8 cellular contexts compared by ENCODE assay signal in the genomic region with DNA sequence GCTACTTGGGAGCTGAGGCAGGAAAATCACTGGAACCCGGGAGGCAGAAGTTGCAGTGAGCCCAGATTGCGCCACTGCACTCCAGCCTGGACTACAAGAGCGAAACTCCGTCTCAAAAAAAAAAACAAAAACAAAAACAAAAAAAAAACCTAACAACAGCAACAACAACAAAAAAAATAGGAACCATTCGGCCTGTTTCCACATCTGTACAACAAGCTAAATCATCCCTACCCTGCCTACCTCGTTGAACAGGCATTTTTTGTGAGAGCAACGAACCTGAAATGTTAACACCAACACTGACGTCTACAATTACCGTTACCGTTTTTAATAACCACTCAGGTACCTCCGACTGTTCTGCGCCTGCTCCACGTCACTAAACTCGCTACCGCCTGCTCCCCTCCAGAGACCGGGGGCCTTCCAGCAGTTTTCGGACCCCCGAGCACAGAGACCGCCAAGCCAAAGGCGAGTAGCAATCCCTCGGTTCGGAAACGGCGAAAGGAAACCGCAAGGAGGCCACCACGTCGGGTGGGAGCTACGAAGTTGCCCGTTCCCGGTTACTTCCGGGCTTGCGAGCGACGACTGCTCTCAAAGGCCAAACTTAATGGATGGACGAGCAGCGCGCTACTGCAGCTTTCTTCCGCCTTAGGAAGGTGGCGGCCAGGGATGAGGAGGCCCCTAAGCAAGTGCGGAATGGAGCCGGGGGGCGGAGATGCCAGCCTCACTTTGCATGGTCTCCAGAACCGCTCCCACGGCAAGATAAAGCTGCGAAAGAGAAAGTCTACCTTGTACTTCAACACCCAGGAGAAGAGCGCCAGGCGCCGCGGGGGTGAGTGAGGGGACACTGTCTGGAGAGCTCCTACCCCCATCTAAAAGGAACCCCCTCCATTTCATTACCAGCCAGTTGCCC. TPM values are rescaled to one million over a fixed set of nuclear protein-coding genes. Genes with fewer than 3 reads are reported as not detected.
A peak's percentile ranks its signal among the peaks of the same experiment; 100 is the strongest.
DNase-seq lines count a peak whose midpoint lies in the region; ATAC-seq, FAIRE-seq and TF ChIP-seq lines count a peak whose summit lies in the region.

PIGB (plus strand) TSS at position 635 of the 907 bp plus-strand sequence; CDS start at position 664, 29 bp downstream.
A gene with protein sequence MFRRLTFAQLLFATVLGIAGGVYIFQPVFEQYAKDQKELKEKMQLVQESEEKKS (minus strand): TSS at position 536 of the 907 bp plus-strand sequence. CDS start 1,331 bp downstream, outside the sequence.

- WGBS in pancreas, 2 donors, result 0 to 1% methylated on average over 49 of the region's 49 CpGs
- 1% methylated on average over 29 to 49 of the region's 49 CpGs for WGBS in thyroid gland, 2 donors

- H3K4me3 Mint-ChIP-seq in activated naive CD8-positive, alpha-beta T cell, result peak within 1 kb of the TSS; percentile 98

- peak within 1 kb of the TSS; percentile 43 to 78 (median 61) for H3K4me3 ChIP-seq in pancreas
- H3K4me3 ChIP-seq in thyroid gland (replicated peaks in 1 of 3), result peak within 1 kb of the TSS; percentile 45 to 99 (median 58)

- no peak for FAIRE-seq in pancreas (lab: Jason Lieb, UNC)

- H3K36me3 ChIP-seq in pancreas (no peaks in the 10 kb centered on the region), thyroid gland (no peaks in the 10 kb centered on the region)

- TF ChIP-seq POLR2A in thyroid gland (IDR thresholded peaks at IDR 0.05), result peak in 1 of 2 donors; percentile 73

- ATAC-seq in HG02610 (IDR thresholded peaks at IDR 0.05; ENCODE audit: unreplicated experiment), result peak; percentile 93
- ATAC-seq in Right ventricle myocardium inferior, result peak; percentile 97
- ATAC-seq in pancreas, result peak; percentile 98 to 99 (median 99)

- intact Hi-C loops in Right ventricle myocardium inferior (cut with DNase I) (loop anchor here (5.0 kb wide), 1 partner anchor 88 kb away; the partner anchor contains the start of genes CCPG1 and PIERCE2), pancreas (cut with DNase I) (no loop called here), thyroid gland (cut with DNase I) (no loop called here)

- H3K27ac ChIP-seq in pancreas (peak within 1 kb of the TSS; percentile 66 to 89 (median 78)), thyroid gland (peak within 1 kb of the TSS; percentile 89 to 97 (median 96))

- DNase-seq in GM10266 (ENCODE audit: extremely low spot score) (peak; percentile 78), NCI-H1092 (lab: John Stamatoyannopoulos, UW) (peak; percentile 41), SKM-1 (lab: John Stamatoyannopoulos, UW; ENCODE audit: unreplicated experiment) (peak; percentile 79), Right ventricle myocardium inferior (ENCODE audit: missing footprints) (peak; percentile 92), pancreas (peak; percentile 76 to 93 (median 84)), thyroid gland (peak; percentile 87 to 89)

- no peak for TF ChIP-seq CTCF in GM10266 (IDR thresholded peaks at IDR 0.05; ENCODE audit: control insufficient read depth, insufficient read depth, low read depth, missing control alignments)
- no peak for TF ChIP-seq CTCF in pancreas (IDR thresholded peaks at IDR 0.05)
- peak in 2 of 6 experiments; percentile 19 to 38 for TF ChIP-seq CTCF in thyroid gland (IDR thresholded peaks at IDR 0.05)

- H3K9me3 Mint-ChIP-seq in activated naive CD8-positive, alpha-beta T cell (ENCODE audit: low read depth), result no peaks in the 10 kb centered on the region

- H3K4me1 Mint-ChIP-seq in activated naive CD8-positive, alpha-beta T cell (ENCODE audit: low read depth), result peaks cover 64% of the 10 kb centered on the region

- peak within 1 kb of the TSS; percentile 99 for H3K27ac Mint-ChIP-seq in activated naive CD8-positive, alpha-beta T cell

- no peaks in the 10 kb centered on the region for H3K27me3 Mint-ChIP-seq in activated naive CD8-positive, alpha-beta T cell

- H3K36me3 Mint-ChIP-seq in activated naive CD8-positive, alpha-beta T cell, result peaks cover 5% of the 10 kb centered on the region

- H3K4me1 ChIP-seq in pancreas (peaks cover 0 to 25% (median 15%) of the 10 kb centered on the region in 3 donors), thyroid gland (peaks cover 23 to 26% of the 10 kb centered on the region in 2 donors)

- H3K27me3 ChIP-seq in pancreas (no peaks in the 10 kb centered on the region), thyroid gland (no peaks in the 10 kb centered on the region)

- H3K9me3 ChIP-seq in pancreas (no peaks in the 10 kb centered on the region), thyroid gland (no peaks in the 10 kb centered on the region)

RNA-seq across cellular contexts. Expression of gene PIGB, which starts in this region (rescaled TPM):
- total RNA-seq in Right ventricle myocardium inferior (3.2 TPM), pancreas (1 to 10 TPM; 3.4 to 6.1 (median 5.0) TPM), thyroid gland (10 to 100 TPM; 12.9 to 29.4 (median 24.1) TPM)
- 10 to 100 TPM in 1 of 2 donors, 1 to 10 TPM in 1; 8.5 to 13.1 TPM for polyA plus RNA-seq in pancreas

RNA-seq across cellular contexts. Expression of the second gene that starts in this region (rescaled TPM):
- total RNA-seq in Right ventricle myocardium inferior (7.0 TPM), pancreas (1 to 10 TPM; 3.3 to 8.0 (median 4.8) TPM), thyroid gland (10 to 100 TPM; 16.9 to 32.3 (median 21.6) TPM)
- 10 to 100 TPM; 12.1 to 14.5 TPM for polyA plus RNA-seq in pancreas

Comparison
In these comparisons a context has a peak if more than half of its experiments do, and no peak if none do; other contexts are left out.
1. Peak in every context shown above with its lines: DNase-seq, ATAC-seq, H3K4me3 ChIP-seq and H3K27ac ChIP-seq.
2. DNase-seq: peak in every context shown above with its lines; median percentile 92 in Right ventricle myocardium inferior; 88 in thyroid gland; 84 in pancreas; 79 in SKM-1; 78 in GM10266; 41 in NCI-H1092.